Comparison of ENCODE assay signal across 12 cellular contexts in the genomic region with DNA sequence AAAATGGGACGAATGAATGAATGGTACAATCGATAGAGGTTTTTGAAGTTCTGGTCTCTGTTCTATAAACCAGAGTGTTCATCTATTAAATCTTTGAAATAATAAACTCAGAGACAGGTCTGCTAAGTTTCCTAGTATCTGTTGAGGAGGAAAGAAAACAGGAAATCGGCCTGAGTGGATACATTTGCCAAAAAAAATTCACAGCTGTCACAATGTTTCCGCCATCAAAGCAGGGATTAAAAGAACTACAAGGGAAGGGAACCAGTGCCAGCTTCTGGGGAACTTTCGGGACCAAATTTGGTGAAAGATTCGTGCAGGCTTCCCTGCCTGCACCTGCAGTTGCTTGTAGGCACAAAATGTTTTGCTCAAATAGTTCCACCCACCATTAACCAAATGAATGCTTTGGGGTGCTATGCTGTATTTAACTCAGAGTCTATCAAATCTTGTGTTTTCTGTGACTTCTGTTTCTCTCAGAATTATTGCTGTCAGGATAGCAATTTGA.
DNase-seq lines count a peak whose midpoint lies in the region; ATAC-seq and TF ChIP-seq lines count a peak whose summit lies in the region.
"Had no signal": no experiment of that assay in that cellular context is flagged by ENCODE, and none has a peak within 500 bp of the region (broad histone marks: within the 10 kb centered on the region; RNA-seq: fewer than 3 reads in every experiment).

No MANE protein-coding gene starts in this region.

- H3K9me3 ChIP-seq in left ventricle myocardium inferior (replicated peaks) (no peaks in the 10 kb centered on the region), heart left ventricle (no peaks in the 10 kb centered on the region), SJCRH30 (replicated peaks) (no peaks in the 10 kb centered on the region), esophagus muscularis mucosa (no peaks in the 10 kb centered on the region), aorta (ENCODE audit: control insufficient read depth, low read length) (no peaks in the 10 kb centered on the region), body of pancreas (no peaks in the 10 kb centered on the region)
- H3K9me3 ChIP-seq: Caco-2 had no signal

- H3K27ac ChIP-seq in left ventricle myocardium inferior (replicated peaks) = peak overlapping the region; percentile 48
- peak overlapping the region in 4 of 12 donors; percentile 13 to 68 (median 32) for H3K27ac ChIP-seq in heart left ventricle
- H3K27ac ChIP-seq in SJCRH30 = peak overlapping the region; percentile 45
- H3K27ac ChIP-seq in esophagus muscularis mucosa (replicated peaks in 1 of 4) = no peak overlapping the region
- H3K27ac ChIP-seq in aorta (ENCODE audit: low read depth in 1 of 2, low read length in 2 of 2) = peak overlapping the region; percentile 34 to 64
- H3K27ac ChIP-seq in body of pancreas = no peak overlapping the region
- H3K27ac ChIP-seq: C4-2B had no signal

- H3K4me1 ChIP-seq in left ventricle myocardium inferior (peaks cover 31% of the 10 kb centered on the region), heart left ventricle (peaks cover 0 to 23% (median 0%) of the 10 kb centered on the region in 12 donors), SJCRH30 (peaks cover 18% of the 10 kb centered on the region), esophagus muscularis mucosa (peaks cover 0 to 11% (median 6%) of the 10 kb centered on the region in 4 donors), aorta (ENCODE audit: control insufficient read depth in 1 of 2, insufficient read depth in 2 of 2, low read length in 2 of 2) (peaks cover 2 to 6% of the 10 kb centered on the region in 2 donors), body of pancreas (no peaks in the 10 kb centered on the region)
- H3K4me1 ChIP-seq: Caco-2 had no signal

- WGBS in heart left ventricle, 4 donors = 45 to 60% (median 55%) methylated on average over 6 of the region's 6 CpGs
- 33% methylated on average over 6 of the region's 6 CpGs for WGBS in esophagus muscularis mucosa
- 1 to 7% methylated on average over 6 of the region's 6 CpGs for WGBS in aorta, 2 donors
- 44 to 45% methylated on average over 6 of the region's 6 CpGs for WGBS in body of pancreas, 2 donors

- no peak overlapping the region for H3K4me3 ChIP-seq in left ventricle myocardium inferior
- no peak overlapping the region for H3K4me3 ChIP-seq in heart left ventricle
- peak overlapping the region; percentile 25 for H3K4me3 ChIP-seq in SJCRH30
- H3K4me3 ChIP-seq in esophagus muscularis mucosa = no peak overlapping the region
- H3K4me3 ChIP-seq in aorta (ENCODE audit: low read length in 2 of 2) = peak overlapping the region in 1 of 2 donors; percentile 52
- H3K4me3 ChIP-seq in body of pancreas = no peak overlapping the region
- H3K4me3 ChIP-seq: GM23338 had no signal

- H3K36me3 ChIP-seq in left ventricle myocardium inferior (no peaks in the 10 kb centered on the region), heart left ventricle (no peaks in the 10 kb centered on the region), SJCRH30 (no peaks in the 10 kb centered on the region), esophagus muscularis mucosa (no peaks in the 10 kb centered on the region), aorta (ENCODE audit: control insufficient read depth in 1 of 2, insufficient read depth in 2 of 2, low read length in 1 of 2) (no peaks in the 10 kb centered on the region), body of pancreas (replicated peaks in 1 of 2; ENCODE audit: insufficient read depth in 1 of 2, low read depth in 2 of 2) (no peaks in the 10 kb centered on the region)

- TF ChIP-seq CTCF in left ventricle myocardium inferior (IDR thresholded peaks at IDR 0.05; ENCODE audit: borderline replicate concordance) = no peak
- no peak for TF ChIP-seq CTCF in heart left ventricle (IDR thresholded peaks at IDR 0.05)
- no peak for TF ChIP-seq CTCF in esophagus muscularis mucosa (IDR thresholded peaks at IDR 0.05)
- no peak for TF ChIP-seq CTCF in body of pancreas (IDR thresholded peaks at IDR 0.05)

- intact Hi-C loops in left ventricle myocardium inferior (cut with micrococcal nuclease) (no loop called here), heart left ventricle (cut with DNase I) (no loop called here), esophagus muscularis mucosa (cut with DNase I) (no loop called here), aorta (cut with DNase I) (loop anchor here in 1 of 2 donors (5.0 kb wide), 1 partner anchor 55 kb away; no protein-coding TSS in a partner anchor), body of pancreas (cut with DNase I) (no loop called here)

- TF ChIP-seq POLR2A in heart left ventricle (IDR thresholded peaks at IDR 0.05) (no peak), esophagus muscularis mucosa (IDR thresholded peaks at IDR 0.05; ENCODE audit: low read depth) (no peak), body of pancreas (IDR thresholded peaks at IDR 0.05) (no peak)

- no peak for DNase-seq in left ventricle myocardium inferior
- DNase-seq in heart left ventricle = no peak
- peak; percentile 50 to 81 for DNase-seq in SJCRH30
- DNase-seq in esophagus muscularis mucosa (ENCODE audit: extremely low spot score) = peak; percentile 70
- DNase-seq in aorta = no peak
- DNase-seq in body of pancreas = no peak
- DNase-seq: Caco-2; CD4-positive, alpha-beta T cell; HCEC 1CT had no signal

- no peak for TF ChIP-seq EP300 in esophagus muscularis mucosa (IDR thresholded peaks at IDR 0.05)

- H3K27me3 ChIP-seq in left ventricle myocardium inferior (ENCODE audit: low read depth) (peaks cover 38% of the 10 kb centered on the region), heart left ventricle (peaks cover 0 to 13% (median 0%) of the 10 kb centered on the region in 9 donors), SJCRH30 (no peaks in the 10 kb centered on the region), esophagus muscularis mucosa (no peaks in the 10 kb centered on the region), aorta (ENCODE audit: control insufficient read depth in 1 of 2, insufficient read depth in 2 of 2, low read length in 1 of 2) (no peaks in the 10 kb centered on the region), body of pancreas (no peaks in the 10 kb centered on the region)

- ATAC-seq in heart left ventricle (no peak), aorta (ENCODE audit: low FRiP score) (no peak), body of pancreas (no peak), GM19397 (IDR thresholded peaks at IDR 0.05; ENCODE audit: unreplicated experiment) (no peak)
- ATAC-seq: GM23338 had no signal

Comparison
In these comparisons a context has a peak if more than half of its experiments do, and no peak if none do; other contexts are left out.
1. DNase-seq: peak in SJCRH30 (2 of 2) and esophagus muscularis mucosa (single experiment); none in left ventricle myocardium inferior (single experiment), heart left ventricle (0 of 5), aorta (0 of 2) and body of pancreas (0 of 4).
2. H3K27ac ChIP-seq: peak in left ventricle myocardium inferior (single experiment), SJCRH30 (single experiment) and aorta (2 of 2); none in esophagus muscularis mucosa (0 of 4) and body of pancreas (0 of 4).